ENCODE assay signal across 23 cellular contexts in genomic region chr10:15589109-15589508, GRCh38.
DNase-seq lines count a peak whose midpoint lies in the region; ATAC-seq, FAIRE-seq and TF ChIP-seq lines count a peak whose summit lies in the region.
"Had no signal": no experiment of that assay in that cellular context is flagged by ENCODE, and none has a peak within 500 bp of the region (broad histone marks: within the 10 kb centered on the region; RNA-seq: fewer than 3 reads in every experiment).

No MANE protein-coding gene starts in this region.

- no peaks in the 10 kb centered on the region for H3K9me3 ChIP-seq in hepatocyte (ENCODE audit: low read depth)
- no peaks in the 10 kb centered on the region for H3K9me3 ChIP-seq in thoracic aorta
- H3K9me3 ChIP-seq in body of pancreas, result no peaks in the 10 kb centered on the region

- no peaks in the 10 kb centered on the region for H3K9me2 ChIP-seq in hepatocyte (replicated peaks; ENCODE audit: insufficient read depth)

- no peaks in the 10 kb centered on the region for H3K79me2 ChIP-seq in hepatocyte

- H3K36me3 ChIP-seq in bronchial epithelial cell (ENCODE audit: control insufficient read depth, insufficient read depth, low read length) (no peaks in the 10 kb centered on the region), hepatocyte (replicated peaks; ENCODE audit: insufficient read depth, low read depth) (no peaks in the 10 kb centered on the region), thoracic aorta (peaks cover 50% of the 10 kb centered on the region), body of pancreas (replicated peaks in 1 of 2; ENCODE audit: insufficient read depth in 1 of 2, low read depth in 2 of 2) (no peaks in the 10 kb centered on the region)

- TF ChIP-seq POLR2A in body of pancreas (IDR thresholded peaks at IDR 0.05), result no peak

- peak; percentile 46 for DNase-seq in H4 (ENCODE audit: low spot score)
- DNase-seq in bronchial epithelial cell (ENCODE audit: low read depth), result no peak
- no peak for DNase-seq in hepatocyte (ENCODE audit: low spot score)
- DNase-seq in thoracic aorta (ENCODE audit: low spot score), result no peak
- DNase-seq in body of pancreas, result no peak
- no peak for DNase-seq in dorsolateral prefrontal cortex
- DNase-seq in GOT3 (lab: John Stamatoyannopoulos, UW), result no peak
- DNase-seq: CD4-positive, alpha-beta memory T cell; GF-D8; H7; KBM-7; MM.1S; NCI-H1092; NCI-H1436 treated with DMSO at 0.1 percent for 48 hours; NCI-H2029; NCI-H345; NCI-H524; NCI-H774; NK-92 treated with Interleukin-12 subunit alpha and Interleukin-12 subunit beta, amount 100 ng/mL, for 24 hours; SIG-M5 had no signal

- peak; percentile 36 for FAIRE-seq in bronchial epithelial cell (lab: Jason Lieb, UNC)

- intact Hi-C loops in body of pancreas (cut with DNase I), result no loop called here
- intact Hi-C loops in dorsolateral prefrontal cortex (cut with DNase I), result loop anchor here (5.0 to 10.0 kb wide), 3 partner anchors 126 to 154 kb away; partner anchors contain the start of gene ITGA8 (in 1 of the 2)

- H2AFZ ChIP-seq in hepatocyte, result no peak overlapping the region

- no peaks in the 10 kb centered on the region for H4K20me1 ChIP-seq in hepatocyte (ENCODE audit: insufficient read depth, poor library complexity, severe bottlenecking)
- H4K20me1 ChIP-seq: BLaER1 had no signal

- TF ChIP-seq CTCF in bronchial epithelial cell (IDR thresholded peaks at IDR 0.05; ENCODE audit: insufficient read depth, low read length, severe bottlenecking) (no peak), hepatocyte (IDR thresholded peaks at IDR 0.05; ENCODE audit: poor library complexity) (no peak), thoracic aorta (IDR thresholded peaks at IDR 0.05) (no peak), body of pancreas (IDR thresholded peaks at IDR 0.05) (no peak), dorsolateral prefrontal cortex (IDR thresholded peaks at IDR 0.05 in 54 of 56, conservative IDR thresholded peaks at IDR 0.05 in 2 of 56; ENCODE audit: low read depth in 1 of 56, partially characterized antibody in 56 of 56) (no peak)

- H3K4me2 ChIP-seq in hepatocyte, result peak overlapping the region; percentile 29
- H3K4me2 ChIP-seq: BLaER1 had no signal

- H3K27me3 ChIP-seq in bronchial epithelial cell (ENCODE audit: control insufficient read depth, insufficient read depth, low read length) (no peaks in the 10 kb centered on the region), hepatocyte (no peaks in the 10 kb centered on the region), thoracic aorta (replicated peaks; ENCODE audit: insufficient read depth) (no peaks in the 10 kb centered on the region), body of pancreas (no peaks in the 10 kb centered on the region), dorsolateral prefrontal cortex (no peaks in the 10 kb centered on the region)
- H3K27me3 ChIP-seq: BLaER1 had no signal

- peak overlapping the region; percentile 60 for H3K27ac ChIP-seq in hepatocyte
- H3K27ac ChIP-seq in thoracic aorta, result peak overlapping the region; percentile 29 to 56
- H3K27ac ChIP-seq in body of pancreas, result no peak overlapping the region
- H3K27ac ChIP-seq in dorsolateral prefrontal cortex, result no peak overlapping the region
- H3K27ac ChIP-seq: BLaER1 had no signal

- H3K4me3 ChIP-seq in bronchial epithelial cell (ENCODE audit: low read depth, low read length), result no peak overlapping the region
- H3K4me3 ChIP-seq in hepatocyte, result no peak overlapping the region
- H3K4me3 ChIP-seq in thoracic aorta, result no peak overlapping the region
- H3K4me3 ChIP-seq in body of pancreas, result no peak overlapping the region
- no peak overlapping the region for H3K4me3 ChIP-seq in dorsolateral prefrontal cortex
- H3K4me3 ChIP-seq: BLaER1 had no signal

- ATAC-seq in thoracic aorta (ENCODE audit: insufficient number of reproducible peaks, low FRiP score, low read depth) (no peak), body of pancreas (no peak), HG03460 (IDR thresholded peaks at IDR 0.05; ENCODE audit: unreplicated experiment) (no peak)
- ATAC-seq: SK-N-SH treated with all-trans-retinoic acid at 6 μM for 48 hours had no signal

- H3K4me1 ChIP-seq in hepatocyte (ENCODE audit: insufficient read depth) (peaks cover 13% of the 10 kb centered on the region), thoracic aorta (ENCODE audit: control insufficient read depth in 1 of 2, low read depth in 2 of 2) (peaks cover 0 to 31% of the 10 kb centered on the region in 2 donors), body of pancreas (no peaks in the 10 kb centered on the region)

- 44% methylated on average over 3 of the region's 3 CpGs for WGBS in hepatocyte (ENCODE audit: low lambda C conversion rate, missing lambda C conversion rate)
- WGBS in body of pancreas, 2 donors, result 43 to 46% methylated on average over 3 of the region's 3 CpGs

Comparison
In these comparisons a context has a peak if more than half of its experiments do, and no peak if none do; other contexts are left out.
1. H3K27ac ChIP-seq: peak in hepatocyte (single experiment) and thoracic aorta (2 of 2); none in body of pancreas (0 of 4) and dorsolateral prefrontal cortex (0 of 59).